ENCODE assay signal across 11 cellular contexts in the genomic region with DNA sequence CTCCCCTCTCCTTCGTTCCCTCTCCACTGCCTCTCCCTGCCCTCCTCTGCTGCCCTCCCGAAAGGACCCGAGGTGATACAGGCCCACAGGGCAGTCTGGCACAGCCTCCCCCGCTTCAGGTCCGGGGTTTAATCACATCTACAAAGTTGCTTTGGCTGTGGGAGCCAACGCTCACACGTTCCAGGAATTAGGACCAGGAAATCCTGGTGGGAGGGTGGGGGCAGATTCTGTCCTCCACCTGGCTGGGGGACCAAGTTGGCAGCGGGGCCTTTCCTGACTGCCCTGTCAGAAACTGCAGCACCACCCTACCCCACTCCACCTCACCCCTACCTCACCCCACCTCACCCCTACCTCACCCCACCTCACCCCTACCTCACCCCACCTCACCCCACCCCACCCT.
DNase-seq lines count a peak whose midpoint lies in the region; ATAC-seq and TF ChIP-seq lines count a peak whose summit lies in the region.
"Had no signal": no experiment of that assay in that cellular context is flagged by ENCODE, and none has a peak within 500 bp of the region (broad histone marks: within the 10 kb centered on the region; RNA-seq: fewer than 3 reads in every experiment).

No MANE protein-coding gene starts in this region.

- H3K4me3 Mint-ChIP-seq in activated B cell treated with CpG ODN at 0.5 μM for 24 hours = peak overlapping the region; percentile 82

- ATAC-seq in DND-41 (ENCODE audit: insufficient read depth, low read depth) = no peak
- ATAC-seq in activated B cell treated with CpG ODN at 0.5 μM for 24 hours (ENCODE audit: low read depth) = peak; percentile 29
- ATAC-seq in heart right ventricle = peak; percentile 31 to 74 (median 62)
- no peak for ATAC-seq in GM21360 (IDR thresholded peaks at IDR 0.05; ENCODE audit: unreplicated experiment)
- no peak for ATAC-seq in HG03280 (IDR thresholded peaks at IDR 0.05; ENCODE audit: unreplicated experiment)

- no peaks in the 10 kb centered on the region for H3K9me3 Mint-ChIP-seq in activated B cell treated with CpG ODN at 0.5 μM for 24 hours

- no peaks in the 10 kb centered on the region for H3K79me2 ChIP-seq in DND-41 (ENCODE audit: insufficient read depth, low read length)

- CTCF ChIA-PET in activated B cell treated with CpG ODN at 0.5 μM for 24 hours (lab: Charles Lee) = no interaction called here

- H3K36me3 Mint-ChIP-seq in activated B cell treated with CpG ODN at 0.5 μM for 24 hours (ENCODE audit: low read depth) = no peaks in the 10 kb centered on the region

- no peak for TF ChIP-seq CTCF in DND-41 (IDR thresholded peaks at IDR 0.05; ENCODE audit: borderline replicate concordance, extremely low read depth, low read length, poor library complexity, severe bottlenecking)
- TF ChIP-seq CTCF in activated B cell treated with CpG ODN at 0.5 μM for 24 hours (IDR thresholded peaks at IDR 0.05) = no peak
- TF ChIP-seq CTCF in heart right ventricle (IDR thresholded peaks at IDR 0.05) = no peak

- peak overlapping the region; percentile 52 for H3K9ac ChIP-seq in DND-41 (ENCODE audit: low read depth, low read length)

- DNase-seq in DND-41 = no peak
- no peak for DNase-seq in activated B cell treated with CpG ODN at 0.5 μM for 24 hours
- DNase-seq in heart right ventricle = peak in 1 of 2 donors; percentile 60
- DNase-seq in posterior vena cava (ENCODE audit: low spot score) = peak; percentile 75
- no peak for DNase-seq in midbrain (lab: John Stamatoyannopoulos, UW)
- DNase-seq in cerebellar cortex (ENCODE audit: low spot score) = no peak
- DNase-seq: brain microvascular endothelial cell, NCI-H2081, SW 1271 had no signal

- H3K27me3 ChIP-seq in DND-41 (ENCODE audit: insufficient read depth, low read length, poor library complexity) (no peaks in the 10 kb centered on the region), heart right ventricle (peaks cover 0 to 44% (median 26%) of the 10 kb centered on the region in 7 donors)

- intact Hi-C loops in activated B cell treated with CpG ODN at 0.5 μM for 24 hours (cut with micrococcal nuclease) (loop anchor here (2.0 to 5.0 kb wide), 3 partner anchors 17 to 37 kb away; no protein-coding TSS in a partner anchor), heart right ventricle (cut with DNase I) (loop anchor here in 2 of 10 donors (5.0 to 10.0 kb wide), 2 partner anchors 47 to 109 kb away; no protein-coding TSS in a partner anchor), posterior vena cava (cut with DNase I) (no loop called here)

- H3K9me3 ChIP-seq in DND-41 (ENCODE audit: insufficient read depth, low read length, severe bottlenecking) = no peaks in the 10 kb centered on the region
- peaks cover 0 to 6% (median 0%) of the 10 kb centered on the region in 11 donors for H3K9me3 ChIP-seq in heart right ventricle

- H3K4me2 ChIP-seq in DND-41 (ENCODE audit: insufficient read depth, low read length) = peak overlapping the region; percentile 59

- WGBS in heart right ventricle, 2 donors = 37 to 44% methylated on average over 8 of the region's 8 CpGs

- peak overlapping the region; percentile 88 for H2AFZ ChIP-seq in DND-41 (ENCODE audit: low read depth, low read length)

- H3K36me3 ChIP-seq in DND-41 (ENCODE audit: insufficient read depth, low read length) (no peaks in the 10 kb centered on the region), heart right ventricle (no peaks in the 10 kb centered on the region)
- H3K36me3 ChIP-seq: brain microvascular endothelial cell had no signal

- H3K4me1 ChIP-seq in DND-41 (ENCODE audit: insufficient read depth, low read length) = peaks cover 12% of the 10 kb centered on the region
- peaks cover 3 to 36% (median 31%) of the 10 kb centered on the region in 9 donors for H3K4me1 ChIP-seq in heart right ventricle

- peaks cover 18% of the 10 kb centered on the region for H3K27me3 Mint-ChIP-seq in activated B cell treated with CpG ODN at 0.5 μM for 24 hours

- peaks cover 37% of the 10 kb centered on the region for H3K4me1 Mint-ChIP-seq in activated B cell treated with CpG ODN at 0.5 μM for 24 hours

- peak overlapping the region in 1 of 2 experiments; percentile 44; a peak in 2 of 4 replicates for H3K4me3 ChIP-seq in DND-41 (ENCODE audit: low read depth in 1 of 2, low read length in 2 of 2)
- peak overlapping the region in 5 of 10 donors; percentile 13 to 38 (median 16) for H3K4me3 ChIP-seq in heart right ventricle

- peak overlapping the region; percentile 92 for H3K27ac Mint-ChIP-seq in activated B cell treated with CpG ODN at 0.5 μM for 24 hours

- H4K20me1 ChIP-seq in DND-41 (ENCODE audit: insufficient read depth, low read length) = no peaks in the 10 kb centered on the region

- POLR2A ChIA-PET in activated B cell treated with CpG ODN at 0.5 μM for 24 hours (lab: Charles Lee) = interaction anchor here (0.8 to 2.0 kb wide), 3 partner anchors 37 to 129 kb away, joined by 3 to 12 read pairs (median 4); no protein-coding TSS in a partner anchor

- H3K27ac ChIP-seq in DND-41 (ENCODE audit: low read length) (peak overlapping the region; percentile 83), heart right ventricle (peak overlapping the region; percentile 83 to 96 (median 87))
- H3K27ac ChIP-seq: brain microvascular endothelial cell had no signal

Comparison
In these comparisons a context has a peak if more than half of its experiments do, and no peak if none do; other contexts are left out.
1. ATAC-seq: peak in activated B cell treated with CpG ODN at 0.5 μM for 24 hours (single experiment) and heart right ventricle (8 of 8); none in DND-41 (single experiment), GM21360 (single experiment) and HG03280 (single experiment).